8 cellular contexts compared by ENCODE assay signal in the genomic region with DNA sequence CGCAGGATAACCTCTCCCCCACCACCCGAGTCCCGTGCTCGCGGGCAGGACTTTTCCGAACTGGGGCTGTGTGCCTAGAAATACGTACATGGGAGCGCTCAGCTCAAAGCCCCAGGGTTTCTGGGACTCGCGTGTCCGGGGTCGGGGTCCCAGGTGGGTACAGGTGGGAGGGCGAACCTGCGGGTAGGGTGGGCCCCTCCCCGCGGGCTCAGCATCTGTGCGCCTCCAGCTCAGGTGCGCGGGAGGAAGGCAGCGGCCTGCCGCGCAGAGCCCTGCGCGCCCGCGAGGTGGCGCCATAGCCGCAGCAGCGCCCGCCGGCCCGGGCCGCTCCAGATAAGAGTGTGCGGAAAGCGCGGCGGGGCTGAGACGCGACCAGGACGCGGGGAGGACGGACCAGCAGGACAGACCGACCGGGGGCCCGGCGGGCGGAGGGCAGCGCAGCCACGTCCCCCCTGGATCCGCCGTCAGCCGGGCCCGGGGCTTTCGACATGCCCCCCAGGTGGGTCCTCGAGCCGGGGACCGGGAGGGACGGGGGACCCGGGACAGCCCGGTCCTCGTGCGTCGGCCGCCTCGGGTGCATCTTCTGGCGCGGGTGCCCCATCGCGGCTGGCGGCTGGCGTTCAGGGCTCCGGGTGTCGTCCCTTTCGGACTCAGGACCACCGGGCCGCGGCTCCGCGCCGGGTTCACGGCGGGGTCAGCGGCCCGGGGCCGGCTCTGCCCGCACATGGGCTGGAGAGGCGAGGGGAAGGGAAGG. TPM values are rescaled to one million over a fixed set of nuclear protein-coding genes. Genes with fewer than 3 reads are reported as not detected.
DNase-seq lines count a peak whose midpoint lies in the region; ATAC-seq and TF ChIP-seq lines count a peak whose summit lies in the region.

Gene HIC1, plus strand, starts transcription at position 364 of the 754 bp plus-strand sequence. CDS start 1,588 bp downstream, outside the sequence.

- H3K4me1 ChIP-seq in testis, result peaks cover 18% of the 10 kb centered on the region

- intact Hi-C loops in testis (cut with DNase I; ENCODE audit: low total_unique reads), result loop anchor here (2.0 to 5.0 kb wide), 2 partner anchors 190 to 297 kb away; no protein-coding TSS in a partner anchor

- H3K27me3 Mint-ChIP-seq in nephron progenitor cell (ENCODE audit: low read depth, poor library complexity), result peaks cover 77% of the 10 kb centered on the region

- no peaks in the 10 kb centered on the region for H3K9me3 ChIP-seq in testis

- H3K27ac Mint-ChIP-seq in nephron progenitor cell, result no peak within 1 kb of the TSS

- H3K36me3 Mint-ChIP-seq in nephron progenitor cell (ENCODE audit: low read depth), result peaks cover 5% of the 10 kb centered on the region

- H3K9me3 Mint-ChIP-seq in nephron progenitor cell, result no peaks in the 10 kb centered on the region

- DNase-seq in HL-60 (ENCODE audit: low read depth in 1 of 2, low spot score in 1 of 2) (no peak), activated gamma-delta T cell (lab: John Stamatoyannopoulos, UW) (peak; percentile 58), fibroblast of the aortic adventitia (ENCODE audit: low read depth) (peak; percentile 72), nephron progenitor cell (peak; percentile 82), testis (peak; percentile 84)

- TF ChIP-seq POLR2A in Raji (IDR thresholded peaks at IDR 0.05; ENCODE audit: insufficient read depth, low read depth, low read length) (peak; percentile 42; the same call in 1 of the 2 replicates), testis (IDR thresholded peaks at IDR 0.05) (peak; percentile 16)

- H3K27me3 ChIP-seq in HL-60 (ENCODE audit: insufficient read depth, poor library complexity, severe bottlenecking) (peaks cover 12% of the 10 kb centered on the region), testis (no peaks in the 10 kb centered on the region)

- peaks cover 18% of the 10 kb centered on the region for H3K4me1 Mint-ChIP-seq in nephron progenitor cell

- WGBS in testis, 2 donors, result 4% methylated on average over 54 of the region's 87 CpGs; no CpG with 5 or more reads in 1 of the 2 donors

- H3K27ac ChIP-seq in 22Rv1 (peak within 1 kb of the TSS; percentile 56), HL-60 (replicated peaks) (no peak within 1 kb of the TSS), testis (peak within 1 kb of the TSS; percentile 88 to 92)

- TF ChIP-seq CTCF in 22Rv1 (IDR thresholded peaks at IDR 0.05), result peak; percentile 95
- TF ChIP-seq CTCF in HL-60 (IDR thresholded peaks at IDR 0.05; ENCODE audit: insufficient read depth, low read length), result peak; percentile 34
- TF ChIP-seq CTCF in fibroblast of the aortic adventitia (IDR thresholded peaks at IDR 0.05; ENCODE audit: insufficient read depth, low read length), result peak; percentile 55
- TF ChIP-seq CTCF in nephron progenitor cell (IDR thresholded peaks at IDR 0.05), result peak; percentile 92
- TF ChIP-seq CTCF in testis (IDR thresholded peaks at IDR 0.05), result peak; percentile 95 to 99 (median 96)

- peak within 1 kb of the TSS; percentile 49 for H3K4me3 ChIP-seq in HL-60 (replicated peaks; ENCODE audit: insufficient read depth, low read length)
- peak within 1 kb of the TSS; percentile 72 for H3K4me3 ChIP-seq in fibroblast of the aortic adventitia (ENCODE audit: low read depth, low read length)
- H3K4me3 ChIP-seq in testis, result peak within 1 kb of the TSS; percentile 66 to 81

- H3K36me3 ChIP-seq in testis (ENCODE audit: low read depth, missing control alignments), result no peaks in the 10 kb centered on the region

- H3K4me3 Mint-ChIP-seq in nephron progenitor cell, result peak within 1 kb of the TSS; percentile 66

- ATAC-seq in GM18498 (IDR thresholded peaks at IDR 0.05; ENCODE audit: unreplicated experiment), result peak; percentile 36

RNA-seq across cellular contexts. Expression of gene HIC1, which starts in this region (rescaled TPM):
- total RNA-seq in fibroblast of the aortic adventitia (ENCODE audit: low replicate concordance), result 36.4 and 57.6 TPM in 2 replicates
- total RNA-seq in testis, result 10 to 100 TPM; 36.1 to 38.4 TPM
- polyA plus RNA-seq in testis (ENCODE audit: insufficient read depth, low read depth, low replicate concordance), result 8.7 TPM

Comparison
In these comparisons a context has a peak if more than half of its experiments do, and no peak if none do; other contexts are left out.
1. CTCF ChIP-seq: peak in every context shown above with its lines; median percentile 96 in testis; 95 in 22Rv1; 92 in nephron progenitor cell; 55 in fibroblast of the aortic adventitia; 34 in HL-60.
2. DNase-seq: peak in activated gamma-delta T cell (single experiment), fibroblast of the aortic adventitia (single experiment), nephron progenitor cell (single experiment) and testis (single experiment); none in HL-60 (0 of 2).
3. Peak in every context shown above with its lines, with median percentiles within 50 percentile points of each other: H3K4me3 ChIP-seq.